In genomic region chr14:100573009-100573756, GRCh38 we compare ENCODE assay signal across 27 cellular contexts. TPM values are rescaled to one million over a fixed set of nuclear protein-coding genes. Genes with fewer than 3 reads are reported as not detected.
DNase-seq lines count a peak whose midpoint lies in the region; ATAC-seq and TF ChIP-seq lines count a peak whose summit lies in the region.
"Had no signal": no experiment of that assay in that cellular context is flagged by ENCODE, and none has a peak within 500 bp of the region (broad histone marks: within the 10 kb centered on the region; RNA-seq: fewer than 3 reads in every experiment).

No MANE protein-coding gene starts in this region.

- H3K27ac Mint-ChIP-seq in glutamatergic neuron (ENCODE audit: unreplicated experiment), result peak overlapping the region; percentile 59
- peak overlapping the region; percentile 65 for H3K27ac Mint-ChIP-seq in stimulated activated naive B cell treated with anti-CD40 and anti-IgM and Interleukin-4, amounts not matched to agents 10 μg/mL and 1 μg/mL and 100 μg/mL, for 72 hours
- no peak overlapping the region for H3K27ac Mint-ChIP-seq in chondrocyte (ENCODE audit: unreplicated experiment)
- H3K27ac Mint-ChIP-seq: activated CD4-positive, alpha-beta T cell treated with anti-CD3 and anti-CD28 coated beads, Interleukin-2, amount 10 ng/mL, durations not matched to agents 7 days and 5 days; activated naive CD4-positive, alpha-beta T cell treated with anti-CD3 and anti-CD28 coated beads, Interleukin-2, amount 10 ng/mL, durations not matched to agents 7 days and 5 days; activated T-cell treated with anti-CD3 and anti-CD28 coated beads, Interleukin-2, amount 50 U/mL, for 72 hours had no signal

- H3K79me2 ChIP-seq in Loucy (ENCODE audit: insufficient read depth, low read length), result peaks cover 17% of the 10 kb centered on the region

- no peaks in the 10 kb centered on the region for H3K79me1 ChIP-seq in mesenchymal stem cell (replicated peaks; ENCODE audit: low read length, poor library complexity, severe bottlenecking)

- no peak overlapping the region for H3K4ac ChIP-seq in mesenchymal stem cell (ENCODE audit: low read depth in 1 of 2, low read length in 2 of 2)

- H2AFZ ChIP-seq in Loucy (ENCODE audit: low read length) (no peak overlapping the region; the same call in 1 of the 2 replicates), mesenchymal stem cell (ENCODE audit: low read depth, low read length) (no peak overlapping the region)

- WGBS in heart right ventricle, 2 donors, result 8 to 11% methylated on average over 17 to 18 of the region's 18 CpGs
- 20% methylated on average over 18 of the region's 18 CpGs for WGBS in mesenchymal stem cell

- peaks cover 0 to 72% (median 60%) of the 10 kb centered on the region in 7 donors for H3K27me3 ChIP-seq in heart right ventricle
- peaks cover 4% of the 10 kb centered on the region for H3K27me3 ChIP-seq in Loucy (ENCODE audit: insufficient read depth, low read length, poor library complexity, severe bottlenecking)
- H3K27me3 ChIP-seq in mesenchymal stem cell (ENCODE audit: control insufficient read depth in 1 of 2, insufficient read depth in 1 of 2, low read length in 2 of 2), result peaks cover 32 to 74% of the 10 kb centered on the region in 2 experiments

- no peaks in the 10 kb centered on the region for H3K9me3 ChIP-seq in heart right ventricle
- H3K9me3 ChIP-seq in Loucy (ENCODE audit: insufficient read depth, low read depth, low read length), result no peaks in the 10 kb centered on the region
- H3K9me3 ChIP-seq in mesenchymal stem cell (ENCODE audit: control insufficient read depth, low read length), result no peaks in the 10 kb centered on the region
- H3K9me3 ChIP-seq: A549, esophagus squamous epithelium, psoas muscle, upper lobe of right lung had no signal

- H3K18ac ChIP-seq in mesenchymal stem cell (ENCODE audit: low read depth in 1 of 2, low read length in 2 of 2), result no peak overlapping the region

- peak; percentile 11 for DNase-seq in Right ventricle myocardium inferior (ENCODE audit: missing footprints)
- no peak for DNase-seq in heart right ventricle
- no peak for DNase-seq in glutamatergic neuron
- DNase-seq in stimulated activated naive B cell treated with anti-CD40 and anti-IgM and Interleukin-4, amounts not matched to agents 10 μg/mL and 1 μg/mL and 100 μg/mL, for 72 hours, result no peak
- DNase-seq in erythroblast (lab: John Stamatoyannopoulos, UW), result no peak
- DNase-seq in mesenchymal stem cell, result no peak
- no peak for DNase-seq in chondrocyte (ENCODE audit: low spot score)
- DNase-seq: activated CD4-positive, alpha-beta T cell treated with anti-CD3 and anti-CD28 coated beads, Interleukin-2, amount 10 ng/mL, durations not matched to agents 7 days and 5 days; activated naive CD4-positive, alpha-beta T cell treated with anti-CD3 and anti-CD28 coated beads, Interleukin-2, amount 10 ng/mL, durations not matched to agents 7 days and 5 days; activated T-cell treated with anti-CD3 and anti-CD28 coated beads, Interleukin-2, amount 50 U/mL, for 72 hours; amniotic stem cell; COR-L47; cortex of kidney; DMS79 treated with DMSO at 0.1 percent for 48 hours; esophagus squamous epithelium; mammary epithelial cell; MM.1S; NCI-H1417 treated with DMSO at 0.1 percent for 48 hours; nucleus accumbens; psoas muscle; T-helper 9 cell; upper lobe of right lung; WERI-Rb-1 had no signal

- H4K8ac ChIP-seq in mesenchymal stem cell (ENCODE audit: low read length), result no peak overlapping the region

- H2BK120ac ChIP-seq in mesenchymal stem cell (ENCODE audit: low read depth, low read length), result no peak overlapping the region

- H3F3A ChIP-seq in Loucy (ENCODE audit: low read depth), result peaks cover 2% of the 10 kb centered on the region; the same call in 1 of the 2 replicates

- H3K36me3 ChIP-seq in heart right ventricle (no peaks in the 10 kb centered on the region), Loucy (ENCODE audit: insufficient read depth, low read length) (no peaks in the 10 kb centered on the region), mesenchymal stem cell (ENCODE audit: control insufficient read depth in 1 of 2, insufficient read depth in 2 of 2, low read depth in 1 of 2, low read length in 2 of 2) (no peaks in the 10 kb centered on the region)
- H3K36me3 ChIP-seq: esophagus squamous epithelium, upper lobe of right lung, WERI-Rb-1 had no signal

- H3K9ac ChIP-seq in Loucy (ENCODE audit: low read depth, low read length, poor library complexity, severe bottlenecking) (peak overlapping the region; percentile 88), mesenchymal stem cell (ENCODE audit: low read length) (no peak overlapping the region)

- no peak overlapping the region for H2AK5ac ChIP-seq in mesenchymal stem cell (ENCODE audit: low read length, severe bottlenecking)

- H3K9me3 Mint-ChIP-seq in glutamatergic neuron (ENCODE audit: unreplicated experiment) (no peaks in the 10 kb centered on the region), chondrocyte (ENCODE audit: low read depth) (no peaks in the 10 kb centered on the region)
- no peaks in the 10 kb centered on the region for H3K9me3 Mint-ChIP-seq in stimulated activated naive B cell treated with anti-CD40 and anti-IgM and Interleukin-4, amounts not matched to agents 10 μg/mL and 1 μg/mL and 100 μg/mL, for 72 hours
- H3K9me3 Mint-ChIP-seq: activated CD4-positive, alpha-beta T cell treated with anti-CD3 and anti-CD28 coated beads, Interleukin-2, amount 10 ng/mL, durations not matched to agents 7 days and 5 days; activated naive CD4-positive, alpha-beta T cell treated with anti-CD3 and anti-CD28 coated beads, Interleukin-2, amount 10 ng/mL, durations not matched to agents 7 days and 5 days; activated T-cell treated with anti-CD3 and anti-CD28 coated beads, Interleukin-2, amount 50 U/mL, for 72 hours had no signal

- H3K27me3 Mint-ChIP-seq in glutamatergic neuron (ENCODE audit: unreplicated experiment) (peaks cover 10% of the 10 kb centered on the region), chondrocyte (ENCODE audit: low read depth) (peaks cover 23% of the 10 kb centered on the region)
- peaks cover 38 to 49% of the 10 kb centered on the region in 2 donors for H3K27me3 Mint-ChIP-seq in stimulated activated naive B cell treated with anti-CD40 and anti-IgM and Interleukin-4, amounts not matched to agents 10 μg/mL and 1 μg/mL and 100 μg/mL, for 72 hours

- ATAC-seq in Right ventricle myocardium inferior (no peak), heart right ventricle (no peak)
- ATAC-seq in stimulated activated naive B cell treated with anti-CD40 and anti-IgM and Interleukin-4, amounts not matched to agents 10 μg/mL and 1 μg/mL and 100 μg/mL, for 72 hours (replicated peaks), result no peak
- ATAC-seq: A549; activated T-cell treated with anti-CD3 and anti-CD28 coated beads, Interleukin-2, amount 50 U/mL, for 72 hours; GM12878; K562; psoas muscle; upper lobe of right lung had no signal

- H2BK15ac ChIP-seq in mesenchymal stem cell (ENCODE audit: low read depth, poor library complexity, severe bottlenecking), result no peak overlapping the region

- no peaks in the 10 kb centered on the region for H4K20me1 ChIP-seq in Loucy (ENCODE audit: insufficient read depth, low read length, poor library complexity, severe bottlenecking)

- H3K4me3 Mint-ChIP-seq in glutamatergic neuron (ENCODE audit: unreplicated experiment) (no peak overlapping the region), chondrocyte (ENCODE audit: unreplicated experiment) (no peak overlapping the region)
- H3K4me3 Mint-ChIP-seq in stimulated activated naive B cell treated with anti-CD40 and anti-IgM and Interleukin-4, amounts not matched to agents 10 μg/mL and 1 μg/mL and 100 μg/mL, for 72 hours, result peak overlapping the region; percentile 30 to 39
- H3K4me3 Mint-ChIP-seq: activated CD4-positive, alpha-beta T cell treated with anti-CD3 and anti-CD28 coated beads, Interleukin-2, amount 10 ng/mL, durations not matched to agents 7 days and 5 days; activated naive CD4-positive, alpha-beta T cell treated with anti-CD3 and anti-CD28 coated beads, Interleukin-2, amount 10 ng/mL, durations not matched to agents 7 days and 5 days; activated T-cell treated with anti-CD3 and anti-CD28 coated beads, Interleukin-2, amount 50 U/mL, for 72 hours had no signal

- TF ChIP-seq POLR2A in erythroblast (IDR thresholded peaks at IDR 0.05; ENCODE audit: low read length), result no peak

- H3K27ac ChIP-seq in heart right ventricle, result no peak overlapping the region
- H3K27ac ChIP-seq in mesenchymal stem cell (ENCODE audit: low read length, poor library complexity, severe bottlenecking), result no peak overlapping the region
- H3K27ac ChIP-seq: A549, esophagus squamous epithelium, psoas muscle, upper lobe of right lung, WERI-Rb-1 had no signal

- intact Hi-C loops in Right ventricle myocardium inferior (cut with DNase I) (no loop called here), heart right ventricle (cut with DNase I) (no loop called here)

- no peak overlapping the region for H3K14ac ChIP-seq in mesenchymal stem cell (ENCODE audit: low read length in 2 of 2)

- no peak for TF ChIP-seq CTCF in heart right ventricle (IDR thresholded peaks at IDR 0.05)
- no peak for TF ChIP-seq CTCF in Loucy (conservative IDR thresholded peaks at IDR 0.05; ENCODE audit: low read length)
- no peak for TF ChIP-seq CTCF in glutamatergic neuron (IDR thresholded peaks at IDR 0.05; ENCODE audit: partially characterized antibody, unreplicated experiment)
- no peak for TF ChIP-seq CTCF in chondrocyte (IDR thresholded peaks at IDR 0.05)

- H3K23ac ChIP-seq in mesenchymal stem cell (ENCODE audit: low read length in 2 of 2), result no peak overlapping the region

- no peak overlapping the region for H4K91ac ChIP-seq in mesenchymal stem cell (ENCODE audit: low read length)

- H2BK5ac ChIP-seq in mesenchymal stem cell (ENCODE audit: low read depth, low read length, poor library complexity, severe bottlenecking), result no peak overlapping the region

- H3K4me1 ChIP-seq in heart right ventricle (peaks cover 0 to 12% (median 5%) of the 10 kb centered on the region in 9 donors), Loucy (ENCODE audit: insufficient read depth, low read length, poor library complexity, severe bottlenecking) (peaks cover 57% of the 10 kb centered on the region), mesenchymal stem cell (ENCODE audit: control insufficient read depth, insufficient read depth, low read depth, low read length) (peaks cover 9% of the 10 kb centered on the region)
- H3K4me1 ChIP-seq: A549 had no signal

- H3K36me3 Mint-ChIP-seq in glutamatergic neuron (ENCODE audit: unreplicated experiment), result no peaks in the 10 kb centered on the region
- no peaks in the 10 kb centered on the region for H3K36me3 Mint-ChIP-seq in stimulated activated naive B cell treated with anti-CD40 and anti-IgM and Interleukin-4, amounts not matched to agents 10 μg/mL and 1 μg/mL and 100 μg/mL, for 72 hours
- H3K36me3 Mint-ChIP-seq in chondrocyte (ENCODE audit: low read depth), result no peaks in the 10 kb centered on the region
- H3K36me3 Mint-ChIP-seq: activated naive CD4-positive, alpha-beta T cell treated with anti-CD3 and anti-CD28 coated beads, Interleukin-2, amount 10 ng/mL, durations not matched to agents 7 days and 5 days had no signal

- H2BK12ac ChIP-seq in mesenchymal stem cell (ENCODE audit: low read length in 2 of 2), result no peak overlapping the region

- H3K4me1 Mint-ChIP-seq in glutamatergic neuron (ENCODE audit: low read depth, unreplicated experiment), result peaks cover 11% of the 10 kb centered on the region
- H3K4me1 Mint-ChIP-seq in stimulated activated naive B cell treated with anti-CD40 and anti-IgM and Interleukin-4, amounts not matched to agents 10 μg/mL and 1 μg/mL and 100 μg/mL, for 72 hours, result peaks cover 16 to 28% of the 10 kb centered on the region in 2 donors
- peaks cover 9% of the 10 kb centered on the region for H3K4me1 Mint-ChIP-seq in chondrocyte (ENCODE audit: low read depth)
- H3K4me1 Mint-ChIP-seq: activated CD4-positive, alpha-beta T cell treated with anti-CD3 and anti-CD28 coated beads, Interleukin-2, amount 10 ng/mL, durations not matched to agents 7 days and 5 days had no signal

- peak overlapping the region; percentile 100 for H3K4me2 ChIP-seq in Loucy (ENCODE audit: low read depth, low read length, poor library complexity, severe bottlenecking)
- H3K4me2 ChIP-seq in mesenchymal stem cell (ENCODE audit: low read length, poor library complexity, severe bottlenecking), result no peak overlapping the region
- H3K4me2 ChIP-seq: A549 had no signal

- no peak overlapping the region for H3K4me3 ChIP-seq in heart right ventricle
- H3K4me3 ChIP-seq in Loucy (ENCODE audit: low read length, poor library complexity, severe bottlenecking), result peak overlapping the region; percentile 85
- no peak overlapping the region for H3K4me3 ChIP-seq in mesenchymal stem cell (ENCODE audit: insufficient read depth in 1 of 2, low read depth in 1 of 2, low read length in 2 of 2)
- H3K4me3 ChIP-seq: A549, esophagus squamous epithelium, GM12878, K562, psoas muscle, upper lobe of right lung had no signal

- H3K9me2 ChIP-seq in Loucy (replicated peaks; ENCODE audit: low read depth, low read length), result no peaks in the 10 kb centered on the region

RNA-seq across cellular contexts. Expression of gene BEGAIN, which starts 14.0 kb away (rescaled TPM):
- total RNA-seq in Right ventricle myocardium inferior (0.68 TPM), heart right ventricle (1 to 10 TPM in 5 of 10 donors, under 1 TPM in 5; 0.30 to 4.3 (median 1.1) TPM), glutamatergic neuron (ENCODE audit: unreplicated experiment) (7.0 TPM), chondrocyte (5.1 to 6.5 TPM (median 6.5 TPM) in 3 replicates)
- polyA plus RNA-seq in heart right ventricle, result under 1 TPM; 0.20 to 0.51 TPM
- 0.15 TPM for polyA plus RNA-seq in mesenchymal stem cell (2013, experiment 1 of 2)
- 0.11 TPM for polyA plus RNA-seq in mesenchymal stem cell (2013, experiment 2 of 2)

Comparison
In these comparisons a context has a peak if more than half of its experiments do, and no peak if none do; other contexts are left out.
1. H3K4me3 Mint-ChIP-seq: peak in stimulated activated naive B cell treated with anti-CD40 and anti-IgM and Interleukin-4, amounts not matched to agents 10 μg/mL and 1 μg/mL and 100 μg/mL, for 72 hours (2 of 2); none in glutamatergic neuron (single experiment) and chondrocyte (single experiment).